ENCODE assay signal across 14 cellular contexts in genomic region chrX:134294548-134294947, GRCh38. TPM values are rescaled to one million over a fixed set of nuclear protein-coding genes. Genes with fewer than 3 reads are reported as not detected.
DNase-seq lines count a peak whose midpoint lies in the region; ATAC-seq, FAIRE-seq and TF ChIP-seq lines count a peak whose summit lies in the region.
"Had no signal": no experiment of that assay in that cellular context is flagged by ENCODE, and none has a peak within 500 bp of the region (broad histone marks: within the 10 kb centered on the region; RNA-seq: fewer than 3 reads in every experiment).

No MANE protein-coding gene starts in this region.

- TF ChIP-seq RAD21 in HCT116 (IDR thresholded peaks at IDR 0.05; ENCODE audit: low read depth), result no peak

- RAD21 ChIA-PET in HCT116 (lab: Charles Lee; ENCODE audit: low non-redundant PET in 1 of 2, low total read pairs in 2 of 2, uncharacterized antibody in 2 of 2, unreplicated experiment in 2 of 2), result no interaction called here

- TF ChIP-seq CTCF in AG09309 (IDR thresholded peaks at IDR 0.05; ENCODE audit: control insufficient read depth, insufficient read depth, low read depth, low read length, missing control alignments) (peak; percentile 47), HCT116 (IDR thresholded peaks at IDR 0.05 in 2 of 3, conservative IDR thresholded peaks at IDR 0.05 in 1 of 3; ENCODE audit: borderline replicate concordance in 1 of 3, insufficient read depth in 1 of 3, low read depth in 2 of 3, low read length in 2 of 3) (peak in 2 of 3 experiments; percentile 24 to 43; a peak in 3 of 6 replicates), kidney (IDR thresholded peaks at IDR 0.05; ENCODE audit: borderline replicate concordance, extremely low read depth, insufficient read depth) (no peak), coronary artery (IDR thresholded peaks at IDR 0.05) (no peak)

- no peaks in the 10 kb centered on the region for H3K9me2 ChIP-seq in HCT116 (ENCODE audit: insufficient read depth)

- no peaks in the 10 kb centered on the region for H3K4me1 Mint-ChIP-seq in stimulated activated naive CD8-positive, alpha-beta T cell treated with anti-CD3 and anti-CD28 coated beads, Interleukin-15, amount 100 ng/mL, for 72 hours
- H3K4me1 Mint-ChIP-seq: naive thymus-derived CD4-positive, alpha-beta T cell had no signal

- FAIRE-seq in kidney (lab: Jason Lieb, UNC), result peak; percentile 71
- no peak for FAIRE-seq in GM12892 (lab: Jason Lieb, UNC)

- no peak overlapping the region for H3K4me3 Mint-ChIP-seq in stimulated activated naive CD8-positive, alpha-beta T cell treated with anti-CD3 and anti-CD28 coated beads, Interleukin-15, amount 100 ng/mL, for 72 hours
- H3K4me3 Mint-ChIP-seq: naive thymus-derived CD4-positive, alpha-beta T cell had no signal

- peak; percentile 50; the same call in 1 of the 2 replicates for ATAC-seq in HCT116
- ATAC-seq in stimulated activated naive CD8-positive, alpha-beta T cell treated with anti-CD3 and anti-CD28 coated beads, Interleukin-15, amount 100 ng/mL, for 72 hours, result no peak
- ATAC-seq: naive thymus-derived CD4-positive, alpha-beta T cell had no signal

- H3K79me2 ChIP-seq in HCT116 (ENCODE audit: insufficient read depth, low read length), result no peaks in the 10 kb centered on the region

- H2AFZ ChIP-seq in HCT116 (ENCODE audit: low read depth, low read length, poor library complexity, severe bottlenecking), result no peak overlapping the region

- no TSS peak for BruUV-seq in HCT116 (replicated peaks; lab: Mats Ljungman, UMichigan)

- CTCF ChIA-PET in HCT116 (lab: Charles Lee), result interaction anchor here (0.8 to 1.3 kb wide), 5 partner anchors 18 to 268 kb away, joined by 3 read pairs; no protein-coding TSS in a partner anchor

- H3K27ac ChIP-seq in HCT116 (ENCODE audit: low read depth, low read length) (no peak overlapping the region), kidney (ENCODE audit: low read depth in 2 of 2, low read length in 2 of 2) (no peak overlapping the region), coronary artery (no peak overlapping the region)
- H3K27ac ChIP-seq: Peyer's patch, thoracic aorta had no signal

- no peaks in the 10 kb centered on the region for H3K4me1 ChIP-seq in HCT116 (ENCODE audit: control insufficient read depth in 1 of 2, insufficient read depth in 2 of 2, low read length in 2 of 2)
- no peaks in the 10 kb centered on the region for H3K4me1 ChIP-seq in adipocyte (ENCODE audit: control insufficient read depth, insufficient read depth, low read length)
- no peaks in the 10 kb centered on the region for H3K4me1 ChIP-seq in kidney (ENCODE audit: control insufficient read depth in 1 of 2, insufficient read depth in 1 of 2, low read depth in 1 of 2, low read length in 2 of 2)
- H3K4me1 ChIP-seq: Peyer's patch had no signal

- peaks cover 9% of the 10 kb centered on the region for H3K27me3 Mint-ChIP-seq in stimulated activated naive CD8-positive, alpha-beta T cell treated with anti-CD3 and anti-CD28 coated beads, Interleukin-15, amount 100 ng/mL, for 72 hours

- no peaks in the 10 kb centered on the region for H3K27me3 ChIP-seq in HCT116 (ENCODE audit: insufficient read depth, low read length)
- peaks cover 5% of the 10 kb centered on the region for H3K27me3 ChIP-seq in adipocyte (replicated peaks; ENCODE audit: control insufficient read depth, insufficient read depth, low read length)
- H3K27me3 ChIP-seq: Peyer's patch had no signal

- H3K4me3 ChIP-seq in AG09309 (ENCODE audit: control insufficient read depth, low read depth, low read length) (no peak overlapping the region), HCT116 (replicated peaks in 1 of 2; ENCODE audit: low read depth in 1 of 2, low read length in 2 of 2) (no peak overlapping the region), adipocyte (ENCODE audit: low read length) (no peak overlapping the region), kidney (ENCODE audit: low read length in 2 of 2) (no peak overlapping the region), coronary artery (no peak overlapping the region)
- H3K4me3 ChIP-seq: Peyer's patch, thoracic aorta had no signal

- no peaks in the 10 kb centered on the region for H4K20me1 ChIP-seq in HCT116 (ENCODE audit: insufficient read depth)

- no peak overlapping the region for H3K27ac Mint-ChIP-seq in stimulated activated naive CD8-positive, alpha-beta T cell treated with anti-CD3 and anti-CD28 coated beads, Interleukin-15, amount 100 ng/mL, for 72 hours
- H3K27ac Mint-ChIP-seq: naive thymus-derived CD4-positive, alpha-beta T cell had no signal

- H3K4me2 ChIP-seq in HCT116 (ENCODE audit: low read length), result no peak overlapping the region

- peaks cover 5 to 8% of the 10 kb centered on the region in 2 donors for H3K9me3 Mint-ChIP-seq in stimulated activated naive CD8-positive, alpha-beta T cell treated with anti-CD3 and anti-CD28 coated beads, Interleukin-15, amount 100 ng/mL, for 72 hours

- intact Hi-C loops in HCT116 (cut with micrococcal nuclease), result no loop called here
- intact Hi-C loops in kidney (cut with DNase I), result no loop called here

- POLR2A ChIA-PET in HCT116 (lab: Charles Lee), result no interaction called here

- H3K36me3 ChIP-seq in HCT116 (ENCODE audit: control insufficient read depth in 1 of 2, insufficient read depth in 2 of 2, low read length in 2 of 2) (no peaks in the 10 kb centered on the region), adipocyte (ENCODE audit: control insufficient read depth, insufficient read depth, low read length, severe bottlenecking) (no peaks in the 10 kb centered on the region), kidney (ENCODE audit: control insufficient read depth in 1 of 2, insufficient read depth in 2 of 2, low read length in 2 of 2) (no peaks in the 10 kb centered on the region)
- H3K36me3 ChIP-seq: Peyer's patch, thoracic aorta had no signal

- no peak for TF ChIP-seq POLR2A in HCT116 (IDR thresholded peaks at IDR 0.05; ENCODE audit: borderline replicate concordance, extremely low read depth, insufficient read depth, insufficient read length)
- no peak for TF ChIP-seq POLR2A in GM12892 (IDR thresholded peaks at IDR 0.05; ENCODE audit: low read depth, low read length)

- H3K9me3 ChIP-seq in HCT116 (ENCODE audit: control insufficient read depth in 1 of 2, insufficient read depth in 1 of 2, low read depth in 1 of 2, low read length in 2 of 2) (no peaks in the 10 kb centered on the region), adipocyte (ENCODE audit: control insufficient read depth, low read length) (peaks cover 17% of the 10 kb centered on the region), kidney (ENCODE audit: control insufficient read depth in 1 of 2, low read length in 2 of 2) (no peaks in the 10 kb centered on the region)
- H3K9me3 ChIP-seq: Peyer's patch, thoracic aorta had no signal

- no peak for DNase-seq in AG09309 (ENCODE audit: low read depth)
- DNase-seq in HCT116 (ENCODE audit: low read depth, low spot score), result no peak
- DNase-seq in adipocyte (ENCODE audit: low read depth), result peak; percentile 8
- DNase-seq in kidney, result no peak
- no peak for DNase-seq in stimulated activated naive CD8-positive, alpha-beta T cell treated with anti-CD3 and anti-CD28 coated beads, Interleukin-15, amount 100 ng/mL, for 72 hours
- DNase-seq in DMS153 (lab: John Stamatoyannopoulos, UW), result no peak
- DNase-seq in coronary artery (ENCODE audit: low spot score), result no peak
- no peak for DNase-seq in GM12892 (ENCODE audit: insufficient read length)
- DNase-seq: activated CD4-positive, alpha-beta T cell treated with anti-CD3 and anti-CD28 coated beads, Interleukin-2, amount 50 U/mL, for 48 hours; amygdala; naive thymus-derived CD4-positive, alpha-beta T cell; Peyer's patch; stimulated activated CD4-positive, alpha-beta T cell treated with anti-CD3 and anti-CD28 coated beads, Interleukin-4, amount 100 ng/mL, for 24 hours had no signal

- H3K9ac ChIP-seq in HCT116 (ENCODE audit: low read length) (no peak overlapping the region), adipocyte (ENCODE audit: low read length) (no peak overlapping the region), kidney (ENCODE audit: low read length in 2 of 2) (no peak overlapping the region)

TF ChIP-seq in HCT116, 20 proteins besides CTCF, POLR2A, EP300 and RAD21:
- no peak for TF ChIP-seq EZH2phosphoT487 (IDR thresholded peaks at IDR 0.05; ENCODE audit: borderline replicate concordance)

RNA-seq across cellular contexts. Expression of gene CCDC160, which starts 57.6 kb away (rescaled TPM):
- total RNA-seq in HCT116 (2021; ENCODE audit: unreplicated experiment) (not detected), kidney (4.9 TPM)
- 0.04 TPM in 1 of 2 replicates, not detected in the other for polyA plus RNA-seq in HCT116 (2012)
- 7.0 TPM for polyA plus RNA-seq in kidney (ENCODE audit: insufficient read depth, low read depth, low replicate concordance)
- not detected for polyA plus RNA-seq in GM12892 (2012; ENCODE audit: missing spikeins)
- total RNA-seq: naive thymus-derived CD4-positive, alpha-beta T cell; Peyer's patch had no signal
- polyA plus RNA-seq: naive thymus-derived CD4-positive, alpha-beta T cell had no signal

Comparison
In these comparisons a context has a peak if more than half of its experiments do, and no peak if none do; other contexts are left out.
1. CTCF ChIP-seq: peak in AG09309 (single experiment) and HCT116 (2 of 3); none in kidney (single experiment) and coronary artery (single experiment).